In genomic region chr11:92413757-92414513, GRCh38 we compare ENCODE assay signal across 14 cellular contexts.
A peak's percentile ranks its signal among the peaks of the same experiment; 100 is the strongest.
DNase-seq lines count a peak whose midpoint lies in the region; ATAC-seq lines count a peak whose summit lies in the region.
"Had no signal": no experiment of that assay in that cellular context is flagged by ENCODE, and none has a peak within 500 bp of the region (broad histone marks: within the 10 kb centered on the region; RNA-seq: fewer than 3 reads in every experiment).

No MANE protein-coding gene starts in this region.

- in situ Hi-C loops in GM23248 (cut with MboI) = no loop called here

- no peaks in the 10 kb centered on the region for H3K27me3 Mint-ChIP-seq in stimulated activated memory B cell treated with anti-CD40 and anti-IgM and Interleukin-4, amounts not matched to agents 10 μg/mL and 1 μg/mL and 100 μg/mL, for 72 hours
- no peaks in the 10 kb centered on the region for H3K27me3 Mint-ChIP-seq in activated CD4-positive, alpha-beta T cell treated with anti-CD3 and anti-CD28 coated beads, Interleukin-2, amount 10 ng/mL, durations not matched to agents 24 days and 14 days
- H3K27me3 Mint-ChIP-seq: activated CD4-positive, alpha-beta T cell treated with anti-CD3 and anti-CD28 coated beads for 36 hours; T-cell had no signal

- no peaks in the 10 kb centered on the region for H3K4me1 Mint-ChIP-seq in stimulated activated memory B cell treated with anti-CD40 and anti-IgM and Interleukin-4, amounts not matched to agents 10 μg/mL and 1 μg/mL and 100 μg/mL, for 72 hours
- no peaks in the 10 kb centered on the region for H3K4me1 Mint-ChIP-seq in activated CD4-positive, alpha-beta T cell treated with anti-CD3 and anti-CD28 coated beads, Interleukin-2, amount 10 ng/mL, durations not matched to agents 24 days and 14 days
- H3K4me1 Mint-ChIP-seq: activated CD4-positive, alpha-beta T cell treated with anti-CD3 and anti-CD28 coated beads for 36 hours had no signal

- H3K9me3 ChIP-seq in GM23248 (ENCODE audit: low read depth) (no peaks in the 10 kb centered on the region), Karpas-422 (ENCODE audit: low read length) (peaks cover 3% of the 10 kb centered on the region; the same call in 1 of the 2 replicates)
- H3K9me3 ChIP-seq: Peyer's patch, tibial nerve had no signal

- H3K9me2 ChIP-seq in GM23248 (ENCODE audit: insufficient read depth) = no peaks in the 10 kb centered on the region
- H3K9me2 ChIP-seq in Karpas-422 (replicated peaks; ENCODE audit: insufficient read depth, low read length) = no peaks in the 10 kb centered on the region; the same call in 1 of the 2 replicates

- H3K27me3 ChIP-seq in GM23248 (replicated peaks; ENCODE audit: insufficient read depth) (no peaks in the 10 kb centered on the region), Karpas-422 (ENCODE audit: low read length) (0 out of 2 replicates have a peak, but pooled peaks cover 2% of the 10 kb centered on the region)
- H3K27me3 ChIP-seq: Peyer's patch, tibial nerve had no signal

- H4K20me1 ChIP-seq in GM23248 (ENCODE audit: insufficient read depth) (no peaks in the 10 kb centered on the region), Karpas-422 (ENCODE audit: insufficient read depth, low read depth, low read length) (no peaks in the 10 kb centered on the region)

- peaks cover 3% of the 10 kb centered on the region for H3K9me3 Mint-ChIP-seq in stimulated activated memory B cell treated with anti-CD40 and anti-IgM and Interleukin-4, amounts not matched to agents 10 μg/mL and 1 μg/mL and 100 μg/mL, for 72 hours
- H3K9me3 Mint-ChIP-seq in activated CD4-positive, alpha-beta T cell treated with anti-CD3 and anti-CD28 coated beads, Interleukin-2, amount 10 ng/mL, durations not matched to agents 24 days and 14 days = no peaks in the 10 kb centered on the region

- intact Hi-C loops in activated CD4-positive, alpha-beta T cell treated with anti-CD3 and anti-CD28 coated beads, Interleukin-2, amount 10 ng/mL, durations not matched to agents 24 days and 14 days (cut with micrococcal nuclease) = no loop called here

- H3K4me1 ChIP-seq in GM23248 (ENCODE audit: insufficient read depth) (peaks cover 13% of the 10 kb centered on the region; the same call in 1 of the 2 replicates), Karpas-422 (ENCODE audit: low read length) (no peaks in the 10 kb centered on the region)
- H3K4me1 ChIP-seq: Peyer's patch, tibial nerve had no signal

- no peaks in the 10 kb centered on the region for H3K36me3 ChIP-seq in GM23248 (ENCODE audit: low read depth)
- H3K36me3 ChIP-seq in Karpas-422 (ENCODE audit: insufficient read depth, low read length) = no peaks in the 10 kb centered on the region
- H3K36me3 ChIP-seq: Peyer's patch, tibial nerve had no signal

- H3K4me3 Mint-ChIP-seq in stimulated activated memory B cell treated with anti-CD40 and anti-IgM and Interleukin-4, amounts not matched to agents 10 μg/mL and 1 μg/mL and 100 μg/mL, for 72 hours = no peak overlapping the region
- H3K4me3 Mint-ChIP-seq in activated CD4-positive, alpha-beta T cell treated with anti-CD3 and anti-CD28 coated beads, Interleukin-2, amount 10 ng/mL, durations not matched to agents 24 days and 14 days = no peak overlapping the region
- H3K4me3 Mint-ChIP-seq: activated CD4-positive, alpha-beta T cell treated with anti-CD3 and anti-CD28 coated beads for 36 hours; T-cell had no signal

- H3K27ac Mint-ChIP-seq in stimulated activated memory B cell treated with anti-CD40 and anti-IgM and Interleukin-4, amounts not matched to agents 10 μg/mL and 1 μg/mL and 100 μg/mL, for 72 hours = no peak overlapping the region
- H3K27ac Mint-ChIP-seq in activated CD4-positive, alpha-beta T cell treated with anti-CD3 and anti-CD28 coated beads, Interleukin-2, amount 10 ng/mL, durations not matched to agents 24 days and 14 days = no peak overlapping the region
- H3K27ac Mint-ChIP-seq: activated CD4-positive, alpha-beta T cell treated with anti-CD3 and anti-CD28 coated beads for 36 hours; T-cell had no signal

- H3K27ac ChIP-seq in GM23248 (no peak overlapping the region; the same call in 1 of the 2 replicates), Karpas-422 (ENCODE audit: low read length) (no peak overlapping the region)
- H3K27ac ChIP-seq: foreskin keratinocyte, Peyer's patch, tibial nerve had no signal

- no peaks in the 10 kb centered on the region for H3K79me2 ChIP-seq in GM23248 (ENCODE audit: insufficient read depth)
- no peaks in the 10 kb centered on the region for H3K79me2 ChIP-seq in Karpas-422 (ENCODE audit: low read length)

- H3K4me3 ChIP-seq in GM23248 (0 out of 2 replicates have a peak overlapping the region, but pooled peaks have one; percentile 43), Karpas-422 (ENCODE audit: low read length) (no peak overlapping the region)
- H3K4me3 ChIP-seq: Peyer's patch, tibial nerve had no signal

- H3K4me2 ChIP-seq in GM23248 (ENCODE audit: unreplicated experiment) = peak overlapping the region; percentile 51
- no peak overlapping the region for H3K4me2 ChIP-seq in Karpas-422 (ENCODE audit: low read depth, low read length, poor library complexity, severe bottlenecking)

- H3K36me3 Mint-ChIP-seq in stimulated activated memory B cell treated with anti-CD40 and anti-IgM and Interleukin-4, amounts not matched to agents 10 μg/mL and 1 μg/mL and 100 μg/mL, for 72 hours = no peaks in the 10 kb centered on the region
- no peaks in the 10 kb centered on the region for H3K36me3 Mint-ChIP-seq in activated CD4-positive, alpha-beta T cell treated with anti-CD3 and anti-CD28 coated beads, Interleukin-2, amount 10 ng/mL, durations not matched to agents 24 days and 14 days (ENCODE audit: low read depth)
- H3K36me3 Mint-ChIP-seq: T-cell had no signal

- ATAC-seq in GM18909 (IDR thresholded peaks at IDR 0.05; ENCODE audit: poor library complexity, unreplicated experiment) (peak; percentile 90), HG03342 (IDR thresholded peaks at IDR 0.05; ENCODE audit: unreplicated experiment) (peak; percentile 83)
- peak; percentile 64 for ATAC-seq in stimulated activated memory B cell treated with anti-CD40 and anti-IgM and Interleukin-4, amounts not matched to agents 10 μg/mL and 1 μg/mL and 100 μg/mL, for 72 hours
- ATAC-seq: activated CD4-positive, alpha-beta T cell treated with anti-CD3 and anti-CD28 coated beads for 36 hours; foreskin keratinocyte; T-cell had no signal

- no peak for DNase-seq in GM23248
- DNase-seq in activated CD4-positive, alpha-beta T cell treated with anti-CD3 and anti-CD28 coated beads, Interleukin-2, amount 50 U/mL, for 1 hour = no peak
- DNase-seq in Karpas-422 = no peak
- DNase-seq in DMS79 treated with DMSO at 0.1 percent for 48 hours (lab: John Stamatoyannopoulos, UW) = no peak
- no peak for DNase-seq in activated CD4-positive, alpha-beta T cell treated with anti-CD3 and anti-CD28 coated beads, Interleukin-2, amount 10 ng/mL, durations not matched to agents 24 days and 14 days
- DNase-seq: activated CD4-positive, alpha-beta T cell treated with anti-CD3 and anti-CD28 coated beads for 36 hours; effector CD8-positive, alpha-beta T cell; foreskin keratinocyte; Peyer's patch; T-cell had no signal

- H3K9ac ChIP-seq in GM23248 (no peak overlapping the region), Karpas-422 (ENCODE audit: low read length) (no peak overlapping the region)

- peaks cover 15% of the 10 kb centered on the region; the same call in 1 of the 2 replicates for H3F3A ChIP-seq in GM23248 (ENCODE audit: insufficient read depth)

- H2AFZ ChIP-seq in GM23248 (peak overlapping the region; percentile 74), Karpas-422 (ENCODE audit: low read length) (no peak overlapping the region)

- 77 to 79% methylated on average over 7 of the region's 7 CpGs for WGBS in GM23248 (ENCODE audit: low coverage in 1 of 2, low lambda C conversion rate in 2 of 2, missing lambda C conversion rate in 2 of 2), 2 experiments
